ENCODE assay signal across 17 cellular contexts in genomic region chr2:23801396-23801795, GRCh38.
DNase-seq lines count a peak whose midpoint lies in the region; ATAC-seq and FAIRE-seq lines count a peak whose summit lies in the region.
"Had no signal": no experiment of that assay in that cellular context is flagged by ENCODE, and none has a peak within 500 bp of the region (broad histone marks: within the 10 kb centered on the region; RNA-seq: fewer than 3 reads in every experiment).

No MANE protein-coding gene starts in this region.

- H3K27ac ChIP-seq in trophoblast cell (ENCODE audit: low read depth, low read length) = no peak overlapping the region

- no peak overlapping the region for H3K18ac ChIP-seq in trophoblast cell (ENCODE audit: low read length)

- H3K14ac ChIP-seq in trophoblast cell (ENCODE audit: low read length) = no peak overlapping the region

- no peaks in the 10 kb centered on the region for H3K79me2 ChIP-seq in trophoblast cell (ENCODE audit: control insufficient read depth, insufficient read depth, low read length, poor library complexity)

- DNase-seq in EH (ENCODE audit: low read depth) (peak; percentile 59), NOMO-1 (lab: John Stamatoyannopoulos, UW; ENCODE audit: unreplicated experiment in 2 of 2) (peak; percentile 50 to 57), fibroblast of gingiva (ENCODE audit: low read depth) (peak; percentile 77), trophoblast cell (peak; percentile 28 to 81), frontal cortex (ENCODE audit: low spot score in 2 of 2) (no peak), mucosa of gallbladder (ENCODE audit: low spot score) (no peak)
- DNase-seq: activated naive CD4-positive, alpha-beta T cell treated with anti-CD3 and anti-CD28 coated beads for 36 hours; left ventricle myocardium superior; naive B cell; NCI-H1048; NCI-H2227 treated with DMSO at 0.1 percent for 48 hours; PC-3; stimulated activated CD4-positive, alpha-beta T cell treated with anti-CD3 and anti-CD28 coated beads, Interleukin-4, amount 100 ng/mL, for 1 hour had no signal

- H3K4me2 ChIP-seq in trophoblast cell (ENCODE audit: low read length) = no peak overlapping the region

- H2AK5ac ChIP-seq in trophoblast cell (ENCODE audit: low read length) = no peak overlapping the region

- H2AFZ ChIP-seq in trophoblast cell (ENCODE audit: insufficient read depth, low read length, poor library complexity) = no peak overlapping the region

- no CpG with 5 or more reads among the region's 1 CpG for WGBS in trophoblast cell (ENCODE audit: extremely low coverage, insufficient coverage, insufficient read length)

- H4K8ac ChIP-seq in trophoblast cell (ENCODE audit: low read depth, low read length) = no peak overlapping the region

- H3K9ac ChIP-seq in trophoblast cell (ENCODE audit: low read length) = no peak overlapping the region

- H2BK5ac ChIP-seq in trophoblast cell (ENCODE audit: low read depth, low read length, poor library complexity) = no peak overlapping the region

- no peak overlapping the region for H4K12ac ChIP-seq in trophoblast cell (ENCODE audit: low read depth, low read length)

- no peaks in the 10 kb centered on the region for H3K36me3 ChIP-seq in trophoblast cell (ENCODE audit: control insufficient read depth in 1 of 2, insufficient read depth in 2 of 2, low read length in 2 of 2)

- H2BK12ac ChIP-seq in trophoblast cell (ENCODE audit: low read length) = no peak overlapping the region

- no peak overlapping the region for H4K91ac ChIP-seq in trophoblast cell (ENCODE audit: low read depth, low read length)

- no peak overlapping the region for H3K23ac ChIP-seq in trophoblast cell (ENCODE audit: low read length)

- no peaks in the 10 kb centered on the region for H3K27me3 ChIP-seq in trophoblast cell (ENCODE audit: insufficient read depth, low read length)

- no peaks in the 10 kb centered on the region for H3K9me3 ChIP-seq in trophoblast cell (ENCODE audit: insufficient read depth, low read depth, low read length)

- H3K79me1 ChIP-seq in trophoblast cell (ENCODE audit: low read length) = no peaks in the 10 kb centered on the region

- ATAC-seq in HG02642 (IDR thresholded peaks at IDR 0.05; ENCODE audit: poor library complexity, unreplicated experiment) (no peak), GM18909 (IDR thresholded peaks at IDR 0.05; ENCODE audit: poor library complexity, unreplicated experiment) (no peak)
- ATAC-seq: activated CD4-positive, CD25-positive, alpha-beta regulatory T cell treated with anti-CD3 and anti-CD28 coated beads, Interleukin-2, amount 50 U/mL, for 24 hours; left ventricle myocardium superior; PC-3 had no signal

- H3K4ac ChIP-seq in trophoblast cell (ENCODE audit: low read depth, low read length) = no peak overlapping the region

- no peak overlapping the region for H2BK120ac ChIP-seq in trophoblast cell (ENCODE audit: insufficient read depth, low read length, poor library complexity)

- no peak overlapping the region for H3K4me3 ChIP-seq in trophoblast cell (ENCODE audit: low read depth, low read length)

- H3K4me1 ChIP-seq in trophoblast cell (ENCODE audit: control insufficient read depth in 1 of 2, insufficient read depth in 2 of 2, low read length in 2 of 2) = no peaks in the 10 kb centered on the region

- FAIRE-seq in frontal cortex (lab: Jason Lieb, UNC) = no peak
- FAIRE-seq: HTR-8/SVneo had no signal

Comparison
In these comparisons a context has a peak if more than half of its experiments do, and no peak if none do; other contexts are left out.
1. DNase-seq: peak in EH (single experiment), NOMO-1 (2 of 2), fibroblast of gingiva (single experiment) and trophoblast cell (2 of 2); none in frontal cortex (0 of 2) and mucosa of gallbladder (single experiment).